ENCODE assay signal across 13 cellular contexts in the genomic region with DNA sequence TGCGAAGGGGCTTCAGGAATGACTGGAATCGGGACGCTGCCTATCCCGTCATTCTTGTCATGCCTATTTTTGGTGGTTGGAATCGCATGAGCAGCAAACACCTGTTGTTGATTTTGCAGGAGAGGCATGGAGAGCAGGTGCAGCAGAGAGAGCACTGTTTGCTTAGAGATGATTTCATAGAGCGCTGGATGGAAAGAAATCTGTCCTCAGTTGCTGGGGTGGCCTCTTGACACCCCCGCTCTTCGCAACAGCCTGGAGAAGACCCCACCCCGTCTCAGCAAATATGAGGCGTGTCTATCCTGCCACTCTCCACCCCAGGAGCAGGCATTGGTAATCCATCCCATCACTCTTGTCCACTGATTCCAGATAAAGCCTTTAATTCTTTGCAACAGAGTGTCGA. TPM values are rescaled to one million over a fixed set of nuclear protein-coding genes. Genes with fewer than 3 reads are reported as not detected.
A peak's percentile ranks its signal among the peaks of the same experiment; 100 is the strongest.
DNase-seq lines count a peak whose midpoint lies in the region; ATAC-seq and TF ChIP-seq lines count a peak whose summit lies in the region.
"Had no signal": no experiment of that assay in that cellular context is flagged by ENCODE, and none has a peak within 500 bp of the region (broad histone marks: within the 10 kb centered on the region; RNA-seq: fewer than 3 reads in every experiment).

No MANE protein-coding gene starts in this region.

- H3K4me3 ChIP-seq in breast epithelium: no peak overlapping the region
- no peak overlapping the region for H3K4me3 ChIP-seq in colonic mucosa
- no peak overlapping the region for H3K4me3 ChIP-seq in foreskin fibroblast (ENCODE audit: low read depth in 1 of 2, low read length in 2 of 2)

- TF ChIP-seq CTCF in breast epithelium (IDR thresholded peaks at IDR 0.05) (no peak), colonic mucosa (IDR thresholded peaks at IDR 0.05) (no peak), foreskin fibroblast (IDR thresholded peaks at IDR 0.05; ENCODE audit: low read depth, low read length) (no peak)

- in situ Hi-C loops in T47D (cut with HindIII; ENCODE audit: low pct_unique_long_range_greater_than_20kb, low sequenced_read_pairs): no loop called here

- ATAC-seq in GM18520 (IDR thresholded peaks at IDR 0.05; ENCODE audit: unreplicated experiment) (no peak), GM18868 (IDR thresholded peaks at IDR 0.05; ENCODE audit: unreplicated experiment) (no peak)

- DNase-seq in T47D (ENCODE audit: low read depth in 1 of 2, low spot score in 1 of 2) (peak; percentile 55 to 66), breast epithelium (ENCODE audit: low spot score in 2 of 2) (no peak), NCI-H345 (lab: John Stamatoyannopoulos, UW) (peak; percentile 92), colonic mucosa (peak; percentile 60), foreskin fibroblast (no peak)
- DNase-seq in NK-92 treated with Interleukin-12 subunit alpha and Interleukin-12 subunit beta, amount 100 ng/mL, for 24 hours (lab: John Stamatoyannopoulos, UW): no peak
- DNase-seq: activated T-cell treated with anti-CD3 and anti-CD28 coated beads, Interleukin-2, amount 50 U/mL, for 24 hours; CD4-positive, CD25-positive, alpha-beta regulatory T cell; hippocampal formation; SIG-M5 had no signal

- no peak overlapping the region for H3K9ac ChIP-seq in colonic mucosa (ENCODE audit: low read depth in 2 of 2, low read length in 2 of 2)

- H3K27me3 ChIP-seq in breast epithelium: no peaks in the 10 kb centered on the region
- no peaks in the 10 kb centered on the region for H3K27me3 ChIP-seq in colonic mucosa

- H3K27ac ChIP-seq in breast epithelium (no peak overlapping the region), colonic mucosa (no peak overlapping the region)
- H3K27ac ChIP-seq: 22Rv1 had no signal

- intact Hi-C loops in breast epithelium (cut with DNase I; ENCODE audit: low total_unique reads): no loop called here
- intact Hi-C loops in colonic mucosa (cut with DNase I): no loop called here

- H3K36me3 ChIP-seq in breast epithelium (no peaks in the 10 kb centered on the region), colonic mucosa (no peaks in the 10 kb centered on the region)

- TF ChIP-seq POLR2A in breast epithelium (IDR thresholded peaks at IDR 0.05): no peak

- no peaks in the 10 kb centered on the region for H3K4me1 ChIP-seq in breast epithelium
- no peaks in the 10 kb centered on the region for H3K4me1 ChIP-seq in colonic mucosa

- H3K9me3 ChIP-seq in breast epithelium (no peaks in the 10 kb centered on the region), colonic mucosa (no peaks in the 10 kb centered on the region)

RNA-seq across cellular contexts. Expression of gene NCOR2, which starts 19.3 kb away (rescaled TPM):
- total RNA-seq in breast epithelium (10 to 100 TPM; 58.4 to 83.9 (median 71.7) TPM), colonic mucosa (100 to 1,000 TPM; 137 to 148 TPM)

Comparison
In these comparisons a context has a peak if more than half of its experiments do, and no peak if none do; other contexts are left out.
1. DNase-seq: peak in T47D (2 of 2), NCI-H345 (single experiment) and colonic mucosa (single experiment); none in breast epithelium (0 of 2), foreskin fibroblast (0 of 2) and NK-92 treated with Interleukin-12 subunit alpha and Interleukin-12 subunit beta, amount 100 ng/mL, for 24 hours (single experiment).